In genomic region chr16:87132361-87133014, GRCh38 we compare ENCODE assay signal across 12 cellular contexts.
DNase-seq lines count a peak whose midpoint lies in the region; ATAC-seq lines count a peak whose summit lies in the region.
"Had no signal": no experiment of that assay in that cellular context is flagged by ENCODE, and none has a peak within 500 bp of the region (broad histone marks: within the 10 kb centered on the region; RNA-seq: fewer than 3 reads in every experiment).

No MANE protein-coding gene starts in this region.

- ATAC-seq in GM21825 (IDR thresholded peaks at IDR 0.05; ENCODE audit: unreplicated experiment), result no peak
- ATAC-seq: pancreas had no signal

- peak overlapping the region; percentile 30 for H3K27ac ChIP-seq in substantia nigra (ENCODE audit: low read depth, low read length, poor library complexity, severe bottlenecking)
- H3K27ac ChIP-seq: ascending aorta, pancreas, SK-N-MC had no signal

- DNase-seq in HT1080 (ENCODE audit: low read depth) (peak; percentile 8), cerebellum (ENCODE audit: low spot score) (peak; percentile 15), kidney tubule cell (ENCODE audit: low spot score) (peak; percentile 11), substantia nigra (lab: John Stamatoyannopoulos, UW) (peak in 36 of 49 donors; percentile 3 to 59 (median 20)), mucosa of gallbladder (ENCODE audit: low spot score) (no peak), HK-2 (ENCODE audit: unreplicated experiment) (no peak), dermis blood vessel endothelial cell (no peak)
- DNase-seq: NCI-H2081 treated with DMSO at 0.1 percent for 48 hours, pancreas had no signal

Comparison
In these comparisons a context has a peak if more than half of its experiments do, and no peak if none do; other contexts are left out.
1. DNase-seq: peak in HT1080 (single experiment), cerebellum (single experiment), kidney tubule cell (single experiment) and substantia nigra (36 of 49); none in mucosa of gallbladder (single experiment), HK-2 (single experiment) and dermis blood vessel endothelial cell (single experiment).